ENCODE assay signal across 9 cellular contexts in genomic region chr6:106519460-106520394, GRCh38.
A peak's percentile ranks its signal among the peaks of the same experiment; 100 is the strongest.
DNase-seq lines count a peak whose midpoint lies in the region; ATAC-seq, FAIRE-seq and TF ChIP-seq lines count a peak whose summit lies in the region.
"Had no signal": no experiment of that assay in that cellular context is flagged by ENCODE, and none has a peak within 500 bp of the region (broad histone marks: within the 10 kb centered on the region; RNA-seq: fewer than 3 reads in every experiment).

No MANE protein-coding gene starts in this region.

- H3K4me1 ChIP-seq in fibroblast of lung (ENCODE audit: control insufficient read depth, extremely low read depth, insufficient read depth, low read length): peaks cover 16% of the 10 kb centered on the region
- peaks cover 37 to 100% (median 96%) of the 10 kb centered on the region in 6 donors for H3K4me1 ChIP-seq in spleen
- H3K4me1 ChIP-seq: gastrocnemius medialis had no signal

- no peak overlapping the region for H3K9ac ChIP-seq in fibroblast of lung (ENCODE audit: insufficient read depth, low read length)

- no peaks in the 10 kb centered on the region for H4K20me1 ChIP-seq in fibroblast of lung (ENCODE audit: control insufficient read depth, extremely low read depth, insufficient read depth, low read length)

- TF ChIP-seq CTCF in fibroblast of lung (conservative IDR thresholded peaks at IDR 0.05 in 1 of 2, IDR thresholded peaks at IDR 0.05 in 1 of 2; ENCODE audit: low read depth in 1 of 2, low read length in 2 of 2) (no peak), spleen (IDR thresholded peaks at IDR 0.05 in 8 of 11, conservative IDR thresholded peaks at IDR 0.05 in 3 of 11) (no peak)

- TF ChIP-seq POLR2A in GM12892 (IDR thresholded peaks at IDR 0.05; ENCODE audit: low read depth, low read length) (peak; percentile 68), spleen (IDR thresholded peaks at IDR 0.05) (peak; percentile 41 to 83 (median 70))

- ATAC-seq in HG02642 (IDR thresholded peaks at IDR 0.05; ENCODE audit: poor library complexity, unreplicated experiment): peak; percentile 65

- WGBS in spleen, 5 donors: 16 to 24% (median 21%) methylated on average over 14 of the region's 14 CpGs

- H2AFZ ChIP-seq in fibroblast of lung (ENCODE audit: low read length): peak overlapping the region; percentile 63

- H3K4me2 ChIP-seq in fibroblast of lung (ENCODE audit: extremely low read depth, insufficient read depth, low read length): peak overlapping the region; percentile 60

- H3K27ac ChIP-seq in fibroblast of lung (ENCODE audit: insufficient read depth, low read length): peak overlapping the region; percentile 66
- peak overlapping the region; percentile 80 to 97 (median 92) for H3K27ac ChIP-seq in spleen
- H3K27ac ChIP-seq: gastrocnemius medialis had no signal

- H3K4me3 ChIP-seq in fibroblast of lung (replicated peaks in 1 of 4; ENCODE audit: control extremely low read depth in 1 of 4, insufficient read depth in 1 of 4, low read depth in 3 of 4, low read length in 4 of 4): peak overlapping the region in 1 of 4 experiments; percentile 19
- H3K4me3 ChIP-seq in spleen: peak overlapping the region in 6 of 8 donors; percentile 10 to 62 (median 24)
- H3K4me3 ChIP-seq: gastrocnemius medialis had no signal

- no peaks in the 10 kb centered on the region for H3K79me2 ChIP-seq in fibroblast of lung (ENCODE audit: control insufficient read depth, insufficient read depth, low read length)

- DNase-seq in GM12892 (ENCODE audit: insufficient read length): no peak
- DNase-seq in NK-92 (lab: John Stamatoyannopoulos, UW; ENCODE audit: unreplicated experiment): peak; percentile 26
- peak in 2 of 3 experiments; percentile 37 to 59 for DNase-seq in activated CD8-positive, alpha-beta memory T cell treated with anti-CD3 and anti-CD28 coated beads for 48 hours (ENCODE audit: low read depth in 2 of 3, low spot score in 2 of 3)
- DNase-seq in fibroblast of lung (ENCODE audit: low read depth in 2 of 2): peak; percentile 86 to 98
- peak; percentile 93 for DNase-seq in spleen
- DNase-seq in NCI-H2196 (lab: John Stamatoyannopoulos, UW; ENCODE audit: unreplicated experiment): no peak
- DNase-seq in DMS 273 (lab: John Stamatoyannopoulos, UW; ENCODE audit: unreplicated experiment): no peak

- intact Hi-C loops in spleen (cut with DNase I; ENCODE audit: low total_unique reads): no loop called here

- no peaks in the 10 kb centered on the region for H3K27me3 ChIP-seq in fibroblast of lung (ENCODE audit: control insufficient read depth, insufficient read depth, low read length)
- no peaks in the 10 kb centered on the region for H3K27me3 ChIP-seq in spleen (replicated peaks in 1 of 7)

- H3K36me3 ChIP-seq in fibroblast of lung (ENCODE audit: control insufficient read depth, insufficient read depth, low read length): no peaks in the 10 kb centered on the region
- H3K36me3 ChIP-seq in spleen: no peaks in the 10 kb centered on the region
- H3K36me3 ChIP-seq: gastrocnemius medialis had no signal

- H3K9me3 ChIP-seq in fibroblast of lung (ENCODE audit: control insufficient read depth, insufficient read depth, low read depth, low read length): no peaks in the 10 kb centered on the region
- no peaks in the 10 kb centered on the region for H3K9me3 ChIP-seq in spleen
- H3K9me3 ChIP-seq: gastrocnemius medialis had no signal

- peak; percentile 96 for FAIRE-seq in GM12892 (lab: Jason Lieb, UNC)

Comparison
In these comparisons a context has a peak if more than half of its experiments do, and no peak if none do; other contexts are left out.
1. DNase-seq: peak in NK-92 (single experiment), activated CD8-positive, alpha-beta memory T cell treated with anti-CD3 and anti-CD28 coated beads for 48 hours (2 of 3), fibroblast of lung (2 of 2) and spleen (single experiment); none in GM12892 (single experiment), NCI-H2196 (single experiment) and DMS 273 (single experiment).